ENCODE assay signal across 10 cellular contexts in the genomic region with DNA sequence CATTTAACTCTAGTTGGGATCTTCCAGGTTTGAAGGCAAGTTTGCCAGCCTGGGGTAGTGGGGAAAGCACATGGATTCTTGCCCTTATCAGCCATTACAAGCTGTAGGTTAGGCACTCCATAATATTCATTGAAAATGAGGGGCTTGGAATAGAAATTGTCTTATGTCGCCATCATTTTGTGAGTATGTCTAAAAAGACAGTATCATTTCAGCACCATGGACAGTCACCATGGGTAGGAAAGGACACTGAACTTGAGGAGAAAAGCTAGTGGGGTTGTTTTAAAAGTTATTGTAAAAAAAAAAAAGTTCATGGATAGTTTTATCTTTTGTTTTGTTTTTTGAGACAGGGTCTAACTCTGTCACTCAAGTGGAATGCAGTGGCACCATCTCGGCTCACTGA.
DNase-seq lines count a peak whose midpoint lies in the region; ATAC-seq, FAIRE-seq and TF ChIP-seq lines count a peak whose summit lies in the region.
"Had no signal": no experiment of that assay in that cellular context is flagged by ENCODE, and none has a peak within 500 bp of the region (broad histone marks: within the 10 kb centered on the region; RNA-seq: fewer than 3 reads in every experiment).

No MANE protein-coding gene starts in this region.

- H3K27ac Mint-ChIP-seq in astrocyte (ENCODE audit: unreplicated experiment), result no peak overlapping the region
- no peak overlapping the region for H3K27ac Mint-ChIP-seq in stimulated activated memory B cell treated with anti-CD40 and anti-IgM and Interleukin-4, amounts not matched to agents 10 μg/mL and 1 μg/mL and 100 μg/mL, for 72 hours

- H3K36me3 Mint-ChIP-seq in astrocyte (ENCODE audit: low read depth, unreplicated experiment), result no peaks in the 10 kb centered on the region
- no peaks in the 10 kb centered on the region for H3K36me3 Mint-ChIP-seq in stimulated activated memory B cell treated with anti-CD40 and anti-IgM and Interleukin-4, amounts not matched to agents 10 μg/mL and 1 μg/mL and 100 μg/mL, for 72 hours

- no peak for TF ChIP-seq EP300 in Ishikawa (IDR thresholded peaks at IDR 0.05; ENCODE audit: borderline replicate concordance)

- H3K27me3 ChIP-seq in astrocyte (ENCODE audit: insufficient read depth, low read length) (no peaks in the 10 kb centered on the region), pancreas (no peaks in the 10 kb centered on the region)

- TF ChIP-seq RAD21 in Ishikawa (IDR thresholded peaks at IDR 0.05; ENCODE audit: low read depth), result no peak

- no peak for TF ChIP-seq CTCF in astrocyte (IDR thresholded peaks at IDR 0.05; ENCODE audit: insufficient read depth, low read depth, low read length)
- TF ChIP-seq CTCF in pancreas (IDR thresholded peaks at IDR 0.05), result no peak

- no peak for FAIRE-seq in astrocyte (lab: Jason Lieb, UNC)
- FAIRE-seq in pancreas (lab: Jason Lieb, UNC), result no peak

- WGBS in pancreas, 2 donors, result 67 to 72% methylated on average over 2 of the region's 2 CpGs

- DNase-seq in ELR (ENCODE audit: low read depth) (peak; percentile 22), astrocyte (ENCODE audit: low read depth) (peak; percentile 3), left kidney (ENCODE audit: low read depth, low spot score) (peak; percentile 90), pancreas (no peak), globus pallidus (ENCODE audit: low spot score) (no peak)
- DNase-seq: activated CD8-positive, alpha-beta memory T cell treated with anti-CD3 and anti-CD28 coated beads for 24 hours; central memory CD4-positive, alpha-beta T cell had no signal

- no peak overlapping the region for H3K9ac ChIP-seq in astrocyte (ENCODE audit: low read length)

- H3K4me2 ChIP-seq in astrocyte (ENCODE audit: low read length), result no peak overlapping the region

- H3K9me3 ChIP-seq in astrocyte (ENCODE audit: insufficient read depth, low read depth, low read length), result no peaks in the 10 kb centered on the region
- no peaks in the 10 kb centered on the region for H3K9me3 ChIP-seq in pancreas

- no peaks in the 10 kb centered on the region for H3K79me2 ChIP-seq in astrocyte (ENCODE audit: insufficient read depth, low read length)

- H4K20me1 ChIP-seq in astrocyte (ENCODE audit: insufficient read depth, low read length), result no peaks in the 10 kb centered on the region

- H2AFZ ChIP-seq in astrocyte (ENCODE audit: low read depth, low read length), result no peak overlapping the region

- no peak overlapping the region for H3K27ac ChIP-seq in astrocyte (ENCODE audit: low read depth, low read length)
- no peak overlapping the region for H3K27ac ChIP-seq in pancreas

- H3K4me3 ChIP-seq in astrocyte (ENCODE audit: insufficient read depth, low read depth, low read length) (no peak overlapping the region), pancreas (no peak overlapping the region)

- peaks cover 10% of the 10 kb centered on the region for H3K27me3 Mint-ChIP-seq in astrocyte (ENCODE audit: low read depth, unreplicated experiment)
- H3K27me3 Mint-ChIP-seq in stimulated activated memory B cell treated with anti-CD40 and anti-IgM and Interleukin-4, amounts not matched to agents 10 μg/mL and 1 μg/mL and 100 μg/mL, for 72 hours, result peaks cover 26% of the 10 kb centered on the region

- no peaks in the 10 kb centered on the region for H3K4me1 Mint-ChIP-seq in astrocyte (ENCODE audit: low read depth, unreplicated experiment)
- H3K4me1 Mint-ChIP-seq in stimulated activated memory B cell treated with anti-CD40 and anti-IgM and Interleukin-4, amounts not matched to agents 10 μg/mL and 1 μg/mL and 100 μg/mL, for 72 hours, result no peaks in the 10 kb centered on the region

- ATAC-seq in HG03571 (IDR thresholded peaks at IDR 0.05; ENCODE audit: unreplicated experiment), result no peak
- no peak for ATAC-seq in pancreas
- ATAC-seq in stimulated activated memory B cell treated with anti-CD40 and anti-IgM and Interleukin-4, amounts not matched to agents 10 μg/mL and 1 μg/mL and 100 μg/mL, for 72 hours, result no peak

- no peaks in the 10 kb centered on the region for H3K4me1 ChIP-seq in astrocyte (ENCODE audit: insufficient read depth, low read length)
- H3K4me1 ChIP-seq in pancreas, result no peaks in the 10 kb centered on the region

- H3K36me3 ChIP-seq in astrocyte (ENCODE audit: insufficient read depth, low read length) (no peaks in the 10 kb centered on the region), pancreas (no peaks in the 10 kb centered on the region)

- H3K4me3 Mint-ChIP-seq in astrocyte (ENCODE audit: unreplicated experiment), result no peak overlapping the region
- H3K4me3 Mint-ChIP-seq in stimulated activated memory B cell treated with anti-CD40 and anti-IgM and Interleukin-4, amounts not matched to agents 10 μg/mL and 1 μg/mL and 100 μg/mL, for 72 hours, result no peak overlapping the region

- intact Hi-C loops in pancreas (cut with DNase I), result no loop called here

- H3K9me3 Mint-ChIP-seq in astrocyte (ENCODE audit: unreplicated experiment), result peaks cover 11% of the 10 kb centered on the region
- H3K9me3 Mint-ChIP-seq in stimulated activated memory B cell treated with anti-CD40 and anti-IgM and Interleukin-4, amounts not matched to agents 10 μg/mL and 1 μg/mL and 100 μg/mL, for 72 hours, result peaks cover 9% of the 10 kb centered on the region

TF ChIP-seq in Ishikawa, 13 proteins besides CTCF, POLR2A, EP300 and RAD21:
- TF ChIP-seq, protein P1, sequence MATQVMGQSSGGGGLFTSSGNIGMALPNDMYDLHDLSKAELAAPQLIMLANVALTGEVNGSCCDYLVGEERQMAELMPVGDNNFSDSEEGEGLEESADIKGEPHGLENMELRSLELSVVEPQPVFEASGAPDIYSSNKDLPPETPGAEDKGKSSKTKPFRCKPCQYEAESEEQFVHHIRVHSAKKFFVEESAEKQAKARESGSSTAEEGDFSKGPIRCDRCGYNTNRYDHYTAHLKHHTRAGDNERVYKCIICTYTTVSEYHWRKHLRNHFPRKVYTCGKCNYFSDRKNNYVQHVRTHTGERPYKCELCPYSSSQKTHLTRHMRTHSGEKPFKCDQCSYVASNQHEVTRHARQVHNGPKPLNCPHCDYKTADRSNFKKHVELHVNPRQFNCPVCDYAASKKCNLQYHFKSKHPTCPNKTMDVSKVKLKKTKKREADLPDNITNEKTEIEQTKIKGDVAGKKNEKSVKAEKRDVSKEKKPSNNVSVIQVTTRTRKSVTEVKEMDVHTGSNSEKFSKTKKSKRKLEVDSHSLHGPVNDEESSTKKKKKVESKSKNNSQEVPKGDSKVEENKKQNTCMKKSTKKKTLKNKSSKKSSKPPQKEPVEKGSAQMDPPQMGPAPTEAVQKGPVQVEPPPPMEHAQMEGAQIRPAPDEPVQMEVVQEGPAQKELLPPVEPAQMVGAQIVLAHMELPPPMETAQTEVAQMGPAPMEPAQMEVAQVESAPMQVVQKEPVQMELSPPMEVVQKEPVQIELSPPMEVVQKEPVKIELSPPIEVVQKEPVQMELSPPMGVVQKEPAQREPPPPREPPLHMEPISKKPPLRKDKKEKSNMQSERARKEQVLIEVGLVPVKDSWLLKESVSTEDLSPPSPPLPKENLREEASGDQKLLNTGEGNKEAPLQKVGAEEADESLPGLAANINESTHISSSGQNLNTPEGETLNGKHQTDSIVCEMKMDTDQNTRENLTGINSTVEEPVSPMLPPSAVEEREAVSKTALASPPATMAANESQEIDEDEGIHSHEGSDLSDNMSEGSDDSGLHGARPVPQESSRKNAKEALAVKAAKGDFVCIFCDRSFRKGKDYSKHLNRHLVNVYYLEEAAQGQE (IDR thresholded peaks at IDR 0.05; ENCODE audit: low read depth), result peak; percentile 90
- TF ChIP-seq CEBPB (IDR thresholded peaks at IDR 0.05), result no peak

Comparison
In these comparisons a context has a peak if more than half of its experiments do, and no peak if none do; other contexts are left out.
1. DNase-seq: peak in ELR (single experiment), astrocyte (single experiment) and left kidney (single experiment); none in pancreas (0 of 6) and globus pallidus (single experiment).